1 cellular context compared by ENCODE assay signal in the genomic region with DNA sequence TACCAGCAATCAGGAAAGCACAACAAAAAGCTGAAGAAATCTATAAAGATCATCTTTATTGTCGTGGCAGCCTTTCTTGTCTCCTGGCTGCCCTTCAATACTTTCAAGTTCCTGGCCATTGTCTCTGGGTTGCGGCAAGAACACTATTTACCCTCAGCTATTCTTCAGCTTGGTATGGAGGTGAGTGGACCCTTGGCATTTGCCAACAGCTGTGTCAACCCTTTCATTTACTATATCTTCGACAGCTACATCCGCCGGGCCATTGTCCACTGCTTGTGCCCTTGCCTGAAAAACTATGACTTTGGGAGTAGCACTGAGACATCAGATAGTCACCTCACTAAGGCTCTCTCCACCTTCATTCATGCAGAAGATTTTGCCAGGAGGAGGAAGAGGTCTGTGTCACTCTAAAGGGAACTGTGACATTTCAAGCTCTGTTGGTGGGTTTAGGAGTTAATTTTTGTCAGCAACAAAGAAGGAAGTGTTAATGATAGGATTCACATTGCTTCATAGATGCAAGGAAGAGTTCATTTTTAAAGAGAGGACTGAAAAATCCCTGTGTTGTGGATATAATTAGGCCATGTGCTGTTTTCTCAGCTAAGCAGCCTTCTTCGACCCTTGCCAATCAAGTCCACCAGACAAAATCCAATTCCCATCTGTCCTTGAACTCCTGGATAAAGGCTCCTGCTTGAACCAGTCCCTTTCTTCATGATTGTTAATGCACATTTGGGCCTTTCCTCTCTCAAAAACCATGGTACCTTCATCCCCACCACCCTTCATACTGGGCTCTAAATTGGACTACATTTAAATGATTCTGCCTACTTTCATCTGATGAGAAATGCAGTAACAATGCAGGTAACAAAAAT.
TF ChIP-seq lines count a peak whose summit lies in the region.

No MANE protein-coding gene starts in this region.

TF ChIP-seq in HCT116, 20 proteins besides CTCF, POLR2A, EP300 and RAD21:
- TF ChIP-seq TCF7L2 (IDR thresholded peaks at IDR 0.05; ENCODE audit: borderline replicate concordance, extremely low read depth, insufficient read depth, insufficient read length) (no peak), EGR1 (IDR thresholded peaks at IDR 0.05; ENCODE audit: low read depth) (no peak), CBX3 (IDR thresholded peaks at IDR 0.05; ENCODE audit: low read depth) (no peak), EZH2phosphoT487 (IDR thresholded peaks at IDR 0.05; ENCODE audit: borderline replicate concordance) (no peak), JUND (IDR thresholded peaks at IDR 0.05) (no peak), ZFX (IDR thresholded peaks at IDR 0.05) (no peak), FOSL1 (IDR thresholded peaks at IDR 0.05; ENCODE audit: low read depth) (no peak), CEBPB (IDR thresholded peaks at IDR 0.05; ENCODE audit: low read depth) (no peak; the same call in 1 of the 2 replicates), EZH2 (IDR thresholded peaks at IDR 0.05) (no peak), YY1 (IDR thresholded peaks at IDR 0.05; ENCODE audit: extremely low read depth, insufficient replicate concordance, low read depth, low read length) (no peak), SIN3A (IDR thresholded peaks at IDR 0.05; ENCODE audit: low read depth) (no peak), ZNF274 (IDR thresholded peaks at IDR 0.05; ENCODE audit: low read depth, low read length) (no peak), ELF1 (IDR thresholded peaks at IDR 0.05; ENCODE audit: borderline replicate concordance, low read depth) (no peak), REST (IDR thresholded peaks at IDR 0.05; ENCODE audit: low read depth) (no peak), SRF (IDR thresholded peaks at IDR 0.05; ENCODE audit: low read depth) (no peak), SP1 (IDR thresholded peaks at IDR 0.05; ENCODE audit: low read depth) (no peak), POLR2AphosphoS5 (IDR thresholded peaks at IDR 0.05; ENCODE audit: low read depth, low read length) (no peak)
- TF ChIP-seq, protein P1, sequence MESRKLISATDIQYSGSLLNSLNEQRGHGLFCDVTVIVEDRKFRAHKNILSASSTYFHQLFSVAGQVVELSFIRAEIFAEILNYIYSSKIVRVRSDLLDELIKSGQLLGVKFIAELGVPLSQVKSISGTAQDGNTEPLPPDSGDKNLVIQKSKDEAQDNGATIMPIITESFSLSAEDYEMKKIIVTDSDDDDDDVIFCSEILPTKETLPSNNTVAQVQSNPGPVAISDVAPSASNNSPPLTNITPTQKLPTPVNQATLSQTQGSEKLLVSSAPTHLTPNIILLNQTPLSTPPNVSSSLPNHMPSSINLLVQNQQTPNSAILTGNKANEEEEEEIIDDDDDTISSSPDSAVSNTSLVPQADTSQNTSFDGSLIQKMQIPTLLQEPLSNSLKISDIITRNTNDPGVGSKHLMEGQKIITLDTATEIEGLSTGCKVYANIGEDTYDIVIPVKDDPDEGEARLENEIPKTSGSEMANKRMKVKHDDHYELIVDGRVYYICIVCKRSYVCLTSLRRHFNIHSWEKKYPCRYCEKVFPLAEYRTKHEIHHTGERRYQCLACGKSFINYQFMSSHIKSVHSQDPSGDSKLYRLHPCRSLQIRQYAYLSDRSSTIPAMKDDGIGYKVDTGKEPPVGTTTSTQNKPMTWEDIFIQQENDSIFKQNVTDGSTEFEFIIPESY (IDR thresholded peaks at IDR 0.05; ENCODE audit: extremely low read depth, insufficient replicate concordance, low read length) = no peak
- TF ChIP-seq, protein P2, sequence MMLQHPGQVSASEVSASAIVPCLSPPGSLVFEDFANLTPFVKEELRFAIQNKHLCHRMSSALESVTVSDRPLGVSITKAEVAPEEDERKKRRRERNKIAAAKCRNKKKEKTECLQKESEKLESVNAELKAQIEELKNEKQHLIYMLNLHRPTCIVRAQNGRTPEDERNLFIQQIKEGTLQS (IDR thresholded peaks at IDR 0.05) = no peak
- TF ChIP-seq, protein P3, sequence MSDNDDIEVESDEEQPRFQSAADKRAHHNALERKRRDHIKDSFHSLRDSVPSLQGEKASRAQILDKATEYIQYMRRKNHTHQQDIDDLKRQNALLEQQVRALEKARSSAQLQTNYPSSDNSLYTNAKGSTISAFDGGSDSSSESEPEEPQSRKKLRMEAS (IDR thresholded peaks at IDR 0.05) = no peak
